In the genomic region with DNA sequence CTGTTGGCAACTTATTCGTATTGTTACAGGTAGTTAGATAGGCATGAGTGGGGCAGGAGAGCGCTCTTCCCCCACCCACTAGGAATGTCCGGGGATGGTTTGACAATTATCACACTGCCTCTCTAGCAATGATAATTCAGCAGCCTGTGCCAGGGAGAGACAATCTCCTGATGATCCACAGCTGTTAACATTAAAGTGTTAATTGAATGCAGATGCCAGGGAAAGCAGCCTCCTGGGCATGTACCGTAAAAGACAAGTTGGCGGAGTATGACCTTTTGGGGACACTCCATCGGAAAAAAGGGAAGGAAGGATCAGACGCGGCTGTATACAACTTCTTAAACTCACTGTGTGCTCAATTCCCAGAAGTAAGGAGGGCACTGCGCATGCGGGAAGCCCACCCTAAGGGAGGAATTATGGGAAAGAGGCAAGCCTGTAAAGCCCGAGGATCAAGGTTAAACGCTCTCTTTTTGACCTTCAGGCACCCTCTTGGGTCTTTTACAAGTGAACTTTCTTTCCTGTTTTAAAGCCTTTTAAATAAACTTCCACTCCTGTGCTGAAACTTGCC, we compare ENCODE assay signal across 14 cellular contexts.
DNase-seq lines count a peak whose midpoint lies in the region; ATAC-seq and TF ChIP-seq lines count a peak whose summit lies in the region.
"Had no signal": no experiment of that assay in that cellular context is flagged by ENCODE, and none has a peak within 500 bp of the region (broad histone marks: within the 10 kb centered on the region; RNA-seq: fewer than 3 reads in every experiment).

No MANE protein-coding gene starts in this region.

- peaks cover 8% of the 10 kb centered on the region for H3K9me3 Mint-ChIP-seq in mesothelial cell of epicardium
- peaks cover 4% of the 10 kb centered on the region for H3K9me3 Mint-ChIP-seq in stimulated activated memory B cell treated with anti-CD40 and anti-IgM and Interleukin-4, amounts not matched to agents 10 μg/mL and 1 μg/mL and 100 μg/mL, for 72 hours

- no peaks in the 10 kb centered on the region for H3K36me3 ChIP-seq in brain microvascular endothelial cell (replicated peaks)
- H3K36me3 ChIP-seq in left lung = no peaks in the 10 kb centered on the region
- H3K36me3 ChIP-seq: pancreas had no signal

- TF ChIP-seq CTCF in AG10803 (conservative IDR thresholded peaks at IDR 0.05; ENCODE audit: low read length) = no peak
- TF ChIP-seq CTCF in brain microvascular endothelial cell (IDR thresholded peaks at IDR 0.05; ENCODE audit: low read depth, low read length, missing control alignments) = no peak
- TF ChIP-seq CTCF in mesothelial cell of epicardium (IDR thresholded peaks at IDR 0.05; ENCODE audit: unreplicated experiment) = no peak
- TF ChIP-seq CTCF in left lung (IDR thresholded peaks at IDR 0.05) = no peak

- intact Hi-C loops in left lung (cut with DNase I) = no loop called here

- peaks cover 6 to 72% of the 10 kb centered on the region in 2 donors for H3K4me1 ChIP-seq in left lung

- H3K4me3 Mint-ChIP-seq in mesothelial cell of epicardium = peak overlapping the region; percentile 39
- H3K4me3 Mint-ChIP-seq in stimulated activated memory B cell treated with anti-CD40 and anti-IgM and Interleukin-4, amounts not matched to agents 10 μg/mL and 1 μg/mL and 100 μg/mL, for 72 hours = no peak overlapping the region

- no peaks in the 10 kb centered on the region for H3K27me3 Mint-ChIP-seq in mesothelial cell of epicardium (ENCODE audit: low read depth)
- H3K27me3 Mint-ChIP-seq in stimulated activated memory B cell treated with anti-CD40 and anti-IgM and Interleukin-4, amounts not matched to agents 10 μg/mL and 1 μg/mL and 100 μg/mL, for 72 hours = no peaks in the 10 kb centered on the region

- DNase-seq in AG10803 (ENCODE audit: low read depth) (peak; percentile 52), Kasumi-1 (lab: John Stamatoyannopoulos, UW) (peak; percentile 30 to 43), brain microvascular endothelial cell (no peak), mesothelial cell of epicardium (ENCODE audit: low spot score in 2 of 2, unreplicated experiment in 2 of 2) (no peak), left lung (no peak)
- no peak for DNase-seq in central memory CD4-positive, alpha-beta T cell
- DNase-seq: activated CD4-positive, alpha-beta T cell treated with anti-CD3 and anti-CD28 coated beads for 1 hour; DMS79; NCI-H2171; OCI-M1; pancreas; SW 1271 had no signal

- ATAC-seq in stimulated activated memory B cell treated with anti-CD40 and anti-IgM and Interleukin-4, amounts not matched to agents 10 μg/mL and 1 μg/mL and 100 μg/mL, for 72 hours = no peak
- ATAC-seq in left lung (no peak), HG02678 (IDR thresholded peaks at IDR 0.05; ENCODE audit: unreplicated experiment) (no peak)
- ATAC-seq: pancreas had no signal

- H3K27ac ChIP-seq in brain microvascular endothelial cell (peak overlapping the region; percentile 94), left lung (peak overlapping the region in 1 of 2 donors; percentile 5)
- H3K27ac ChIP-seq: pancreas had no signal

- peak overlapping the region; percentile 66 for H3K27ac Mint-ChIP-seq in mesothelial cell of epicardium
- H3K27ac Mint-ChIP-seq in stimulated activated memory B cell treated with anti-CD40 and anti-IgM and Interleukin-4, amounts not matched to agents 10 μg/mL and 1 μg/mL and 100 μg/mL, for 72 hours = no peak overlapping the region

- H3K4me3 ChIP-seq in AG10803 (ENCODE audit: low read length) = 0 out of 2 replicates have a peak overlapping the region, but pooled peaks have one; percentile 2
- no peak overlapping the region for H3K4me3 ChIP-seq in brain microvascular endothelial cell (ENCODE audit: low read depth, low read length)
- H3K4me3 ChIP-seq in left lung = no peak overlapping the region
- H3K4me3 ChIP-seq: pancreas had no signal

- H3K36me3 Mint-ChIP-seq in mesothelial cell of epicardium = no peaks in the 10 kb centered on the region
- peaks cover 6% of the 10 kb centered on the region for H3K36me3 Mint-ChIP-seq in stimulated activated memory B cell treated with anti-CD40 and anti-IgM and Interleukin-4, amounts not matched to agents 10 μg/mL and 1 μg/mL and 100 μg/mL, for 72 hours

- peaks cover 16% of the 10 kb centered on the region for H3K4me1 Mint-ChIP-seq in mesothelial cell of epicardium
- H3K4me1 Mint-ChIP-seq in stimulated activated memory B cell treated with anti-CD40 and anti-IgM and Interleukin-4, amounts not matched to agents 10 μg/mL and 1 μg/mL and 100 μg/mL, for 72 hours = peaks cover 22% of the 10 kb centered on the region

- no peaks in the 10 kb centered on the region for H3K9me3 ChIP-seq in left lung
- H3K9me3 ChIP-seq: pancreas had no signal

- in situ Hi-C loops in brain microvascular endothelial cell (cut with HindIII; ENCODE audit: low pct_ligation_motif_present, low sequenced_read_pairs) = no loop called here

- no peaks in the 10 kb centered on the region for H3K27me3 ChIP-seq in brain microvascular endothelial cell (replicated peaks)
- H3K27me3 ChIP-seq in left lung = no peaks in the 10 kb centered on the region
- H3K27me3 ChIP-seq: pancreas had no signal

Comparison
In these comparisons a context has a peak if more than half of its experiments do, and no peak if none do; other contexts are left out.
1. DNase-seq: peak in AG10803 (single experiment) and Kasumi-1 (2 of 2); none in brain microvascular endothelial cell (single experiment), mesothelial cell of epicardium (0 of 2), left lung (0 of 2) and central memory CD4-positive, alpha-beta T cell (single experiment).